ENCODE assay signal across 12 cellular contexts in the genomic region with DNA sequence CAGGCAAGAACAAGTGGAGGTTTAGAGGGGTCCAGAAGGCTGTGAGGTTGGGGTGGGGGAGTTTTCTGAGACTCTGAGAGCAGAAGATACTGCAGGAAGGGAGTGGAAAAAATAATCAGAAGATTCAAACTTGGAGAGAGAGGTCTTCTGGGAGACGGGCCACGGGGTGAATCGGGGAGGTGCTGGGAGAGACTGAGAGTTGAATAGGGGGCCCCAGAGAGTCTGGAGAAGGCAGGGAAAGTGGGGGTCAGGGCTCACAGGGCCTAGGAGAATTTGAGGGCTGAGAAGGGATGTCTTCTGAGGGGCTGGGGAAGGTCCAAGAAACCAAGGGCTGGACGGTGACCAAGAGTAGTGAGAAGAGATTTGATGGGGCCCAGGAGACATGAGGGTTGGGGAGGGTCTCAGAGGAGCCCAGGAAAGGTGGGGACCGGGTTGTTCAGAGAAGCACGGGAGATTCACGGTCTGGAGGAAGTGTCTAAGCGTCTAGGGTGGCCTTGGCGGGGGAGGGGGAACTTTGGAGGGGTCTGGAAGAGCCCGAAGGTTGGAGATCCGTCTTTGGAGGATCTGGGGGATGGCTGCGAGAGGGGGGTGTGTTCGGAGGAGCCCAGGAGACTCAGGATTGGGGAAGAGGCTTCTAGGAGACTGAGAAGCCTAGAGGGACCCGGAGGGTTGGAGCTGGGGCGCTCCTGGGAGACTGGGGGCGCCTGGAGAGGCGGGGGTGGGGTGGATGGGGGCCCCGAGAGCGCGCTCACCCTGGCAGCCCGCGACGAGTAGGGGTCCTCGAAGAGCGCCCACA. TPM values are rescaled to one million over a fixed set of nuclear protein-coding genes. Genes with fewer than 3 reads are reported as not detected.
DNase-seq lines count a peak whose midpoint lies in the region; ATAC-seq and TF ChIP-seq lines count a peak whose summit lies in the region.
"Had no signal": no experiment of that assay in that cellular context is flagged by ENCODE, and none has a peak within 500 bp of the region (broad histone marks: within the 10 kb centered on the region; RNA-seq: fewer than 3 reads in every experiment).

No MANE protein-coding gene starts in this region.

- H3K4me1 ChIP-seq in stomach: peaks cover 26 to 58% (median 49%) of the 10 kb centered on the region in 4 donors

- TF ChIP-seq EP300 in stomach (IDR thresholded peaks at IDR 0.05): no peak

- intact Hi-C loops in stomach (cut with DNase I; ENCODE audit: low total_unique reads): no loop called here

- H3K9me3 Mint-ChIP-seq in stimulated activated naive CD8-positive, alpha-beta T cell treated with anti-CD3 and anti-CD28 coated beads, Interleukin-15, Interleukin-2, amounts not matched to agents 100 ng/mL and 50 ng/mL, for 24 hours: peaks cover 6% of the 10 kb centered on the region
- H3K9me3 Mint-ChIP-seq in activated CD8-positive, alpha-beta T cell treated with anti-CD3 and anti-CD28 coated beads, Interleukin-2, amount 10 ng/mL, durations not matched to agents 7 days and 5 days (ENCODE audit: insufficient read depth): no peaks in the 10 kb centered on the region
- H3K9me3 Mint-ChIP-seq in naive B cell: peaks cover 0 to 21% (median 7%) of the 10 kb centered on the region in 7 donors

- no peak for TF ChIP-seq CTCF in stomach (IDR thresholded peaks at IDR 0.05)

- peaks cover 5% of the 10 kb centered on the region for H3K36me3 Mint-ChIP-seq in stimulated activated naive CD8-positive, alpha-beta T cell treated with anti-CD3 and anti-CD28 coated beads, Interleukin-15, Interleukin-2, amounts not matched to agents 100 ng/mL and 50 ng/mL, for 24 hours (ENCODE audit: low read depth)
- peaks cover 13% of the 10 kb centered on the region for H3K36me3 Mint-ChIP-seq in activated CD8-positive, alpha-beta T cell treated with anti-CD3 and anti-CD28 coated beads, Interleukin-2, amount 10 ng/mL, durations not matched to agents 7 days and 5 days (ENCODE audit: low read depth)
- H3K36me3 Mint-ChIP-seq in naive B cell: peaks cover 0 to 19% of the 10 kb centered on the region in 2 donors

- WGBS in stomach, 5 donors: 14 to 37% (median 18%) methylated on average over 13 to 25 of the region's 25 CpGs

- H3K36me3 ChIP-seq in stomach: no peaks in the 10 kb centered on the region
- H3K36me3 ChIP-seq: neutrophil had no signal

- no peak overlapping the region for H3K27ac Mint-ChIP-seq in stimulated activated naive CD8-positive, alpha-beta T cell treated with anti-CD3 and anti-CD28 coated beads, Interleukin-15, Interleukin-2, amounts not matched to agents 100 ng/mL and 50 ng/mL, for 24 hours
- H3K27ac Mint-ChIP-seq in activated CD8-positive, alpha-beta T cell treated with anti-CD3 and anti-CD28 coated beads, Interleukin-2, amount 10 ng/mL, durations not matched to agents 7 days and 5 days: peak overlapping the region; percentile 50
- peak overlapping the region in 4 of 6 donors; percentile 21 to 91 (median 80) for H3K27ac Mint-ChIP-seq in naive B cell

- peaks cover 50% of the 10 kb centered on the region for H3K4me1 Mint-ChIP-seq in stimulated activated naive CD8-positive, alpha-beta T cell treated with anti-CD3 and anti-CD28 coated beads, Interleukin-15, Interleukin-2, amounts not matched to agents 100 ng/mL and 50 ng/mL, for 24 hours (ENCODE audit: low read depth)
- peaks cover 58% of the 10 kb centered on the region for H3K4me1 Mint-ChIP-seq in activated CD8-positive, alpha-beta T cell treated with anti-CD3 and anti-CD28 coated beads, Interleukin-2, amount 10 ng/mL, durations not matched to agents 7 days and 5 days (ENCODE audit: low read depth)
- H3K4me1 Mint-ChIP-seq in naive B cell: peaks cover 61 to 64% (median 63%) of the 10 kb centered on the region in 3 donors

- H3K27me3 ChIP-seq in stomach: peaks cover 6 to 90% (median 66%) of the 10 kb centered on the region in 3 donors

- no peak overlapping the region for H3K27ac ChIP-seq in stomach
- H3K27ac ChIP-seq: neutrophil had no signal

- H3K27me3 Mint-ChIP-seq in stimulated activated naive CD8-positive, alpha-beta T cell treated with anti-CD3 and anti-CD28 coated beads, Interleukin-15, Interleukin-2, amounts not matched to agents 100 ng/mL and 50 ng/mL, for 24 hours: peaks cover 59% of the 10 kb centered on the region
- peaks cover 46% of the 10 kb centered on the region for H3K27me3 Mint-ChIP-seq in activated CD8-positive, alpha-beta T cell treated with anti-CD3 and anti-CD28 coated beads, Interleukin-2, amount 10 ng/mL, durations not matched to agents 7 days and 5 days (ENCODE audit: low read depth)
- H3K27me3 Mint-ChIP-seq in naive B cell: peaks cover 5 to 20% (median 13%) of the 10 kb centered on the region in 3 donors

- no peak overlapping the region for H3K4me3 ChIP-seq in stomach

- no peak for TF ChIP-seq POLR2A in stomach (IDR thresholded peaks at IDR 0.05)

- no peak for DNase-seq in stimulated activated naive CD8-positive, alpha-beta T cell treated with anti-CD3 and anti-CD28 coated beads, Interleukin-15, Interleukin-2, amounts not matched to agents 100 U/mL and 50 U/mL, for 24 hours
- no peak for DNase-seq in activated CD8-positive, alpha-beta T cell treated with anti-CD3 and anti-CD28 coated beads, Interleukin-2, amount 10 ng/mL, durations not matched to agents 7 days and 5 days
- DNase-seq in naive B cell (no peak), NCI-H69 (lab: John Stamatoyannopoulos, UW) (no peak), inferior parietal cortex (ENCODE audit: extremely low spot score) (no peak), stomach (no peak), NCI-H748 treated with DMSO at 0.1 percent for 48 hours (lab: John Stamatoyannopoulos, UW) (no peak)
- DNase-seq: NCI-H1048, NCI-H524 treated with DMSO at 0.1 percent for 48 hours had no signal

- peak overlapping the region; percentile 25 for H3K4me3 Mint-ChIP-seq in stimulated activated naive CD8-positive, alpha-beta T cell treated with anti-CD3 and anti-CD28 coated beads, Interleukin-15, Interleukin-2, amounts not matched to agents 100 ng/mL and 50 ng/mL, for 24 hours
- peak overlapping the region; percentile 49 for H3K4me3 Mint-ChIP-seq in activated CD8-positive, alpha-beta T cell treated with anti-CD3 and anti-CD28 coated beads, Interleukin-2, amount 10 ng/mL, durations not matched to agents 7 days and 5 days
- H3K4me3 Mint-ChIP-seq in naive B cell: peak overlapping the region; percentile 68 to 91 (median 82)

- POLR2A ChIA-PET in activated CD8-positive, alpha-beta T cell treated with anti-CD3 and anti-CD28 coated beads, Interleukin-2, amount 10 ng/mL, durations not matched to agents 7 days and 5 days (lab: Charles Lee): no interaction called here

- CTCF ChIA-PET in activated CD8-positive, alpha-beta T cell treated with anti-CD3 and anti-CD28 coated beads, Interleukin-2, amount 10 ng/mL, durations not matched to agents 7 days and 5 days (lab: Charles Lee): interaction anchor here (1.3 kb wide), 1 partner anchor 57 kb away, joined by 3 read pairs; a partner anchor contains a TSS

- ATAC-seq in stimulated activated naive CD8-positive, alpha-beta T cell treated with anti-CD3 and anti-CD28 coated beads, Interleukin-15, Interleukin-2, amounts not matched to agents 100 U/mL and 50 U/mL, for 24 hours: no peak
- ATAC-seq in activated CD8-positive, alpha-beta T cell treated with anti-CD3 and anti-CD28 coated beads, Interleukin-2, amount 10 ng/mL, durations not matched to agents 7 days and 5 days: no peak
- ATAC-seq in naive B cell (ENCODE audit: low read depth in 2 of 2): no peak
- ATAC-seq: SK-N-SH treated with all-trans-retinoic acid at 6 μM for 48 hours had no signal

- peaks cover 0 to 5% (median 0%) of the 10 kb centered on the region in 4 donors for H3K9me3 ChIP-seq in stomach

RNA-seq across cellular contexts. Expression of a gene that starts 1.5 kb away (rescaled TPM):
- total RNA-seq in activated CD8-positive, alpha-beta T cell treated with anti-CD3 and anti-CD28 coated beads, Interleukin-2, amount 10 ng/mL, durations not matched to agents 7 days and 5 days: under 1 TPM; 0.39 to 0.47 TPM
- polyA plus RNA-seq in naive B cell (ENCODE audit: low read depth in 6 of 6) (under 1 TPM in 2 of 6 donors, not detected in 4; 0.08 to 0.12 TPM), stomach (under 1 TPM in 2 of 3 donors, not detected in 1; 0.25 to 0.31 TPM)
- total RNA-seq in stomach: 1 to 10 TPM in 2 of 5 donors, under 1 TPM in 2, not detected in 1; 0.37 to 2.3 (median 0.95) TPM

RNA-seq across cellular contexts. Expression of a gene that starts 37.8 kb away (rescaled TPM):
- total RNA-seq in activated CD8-positive, alpha-beta T cell treated with anti-CD3 and anti-CD28 coated beads, Interleukin-2, amount 10 ng/mL, durations not matched to agents 7 days and 5 days: 1 to 10 TPM in 1 of 2 experiments, under 1 TPM in 1; 0.73 to 1.2 TPM
- 1 to 10 TPM in 3 of 6 donors, under 1 TPM in 2, not detected in 1; 0.38 to 1.8 (median 1.1) TPM for polyA plus RNA-seq in naive B cell (ENCODE audit: low read depth in 6 of 6)
- 10 to 100 TPM in 1 of 5 donors, 1 to 10 TPM in 1, under 1 TPM in 1, not detected in 2; 0.18 to 87.5 (median 1.2) TPM for total RNA-seq in stomach
- 1 to 10 TPM in 2 of 3 donors, under 1 TPM in 1; 0.50 to 2.8 (median 2.6) TPM for polyA plus RNA-seq in stomach

RNA-seq across cellular contexts. Expression of a gene that starts 48.6 kb away (rescaled TPM):
- total RNA-seq in activated CD8-positive, alpha-beta T cell treated with anti-CD3 and anti-CD28 coated beads, Interleukin-2, amount 10 ng/mL, durations not matched to agents 7 days and 5 days: 10 to 100 TPM; 56.4 to 64.1 TPM
- polyA plus RNA-seq in naive B cell (ENCODE audit: low read depth in 6 of 6): 100 to 1,000 TPM in 1 of 6 donors, 10 to 100 TPM in 5; 70.9 to 115 (median 76.1) TPM
- 100 to 1,000 TPM in 3 of 5 donors, 10 to 100 TPM in 2; 47.4 to 241 (median 110) TPM for total RNA-seq in stomach
- 10 to 100 TPM; 55.2 to 70.4 (median 60.5) TPM for polyA plus RNA-seq in stomach

RNA-seq across cellular contexts. Expression of a gene that starts 56.5 kb away (rescaled TPM):
- 100 to 1,000 TPM; 163 to 181 TPM for total RNA-seq in activated CD8-positive, alpha-beta T cell treated with anti-CD3 and anti-CD28 coated beads, Interleukin-2, amount 10 ng/mL, durations not matched to agents 7 days and 5 days
- 10 to 100 TPM; 22.9 to 46.7 (median 32.1) TPM for polyA plus RNA-seq in naive B cell (ENCODE audit: low read depth in 6 of 6)
- total RNA-seq in stomach: 10 to 100 TPM; 11.4 to 98.0 (median 17.9) TPM
- 10 to 100 TPM; 29.3 to 45.3 (median 35.2) TPM for polyA plus RNA-seq in stomach

Comparison
In these comparisons a context has a peak if more than half of its experiments do, and no peak if none do; other contexts are left out.
1. H3K4me3 Mint-ChIP-seq: peak in every context shown above with its lines; median percentile 82 in naive B cell; 49 in activated CD8-positive, alpha-beta T cell treated with anti-CD3 and anti-CD28 coated beads, Interleukin-2, amount 10 ng/mL, durations not matched to agents 7 days and 5 days; 25 in stimulated activated naive CD8-positive, alpha-beta T cell treated with anti-CD3 and anti-CD28 coated beads, Interleukin-15, Interleukin-2, amounts not matched to agents 100 ng/mL and 50 ng/mL, for 24 hours.